Comparison of ENCODE assay signal across 12 cellular contexts in the genomic region with DNA sequence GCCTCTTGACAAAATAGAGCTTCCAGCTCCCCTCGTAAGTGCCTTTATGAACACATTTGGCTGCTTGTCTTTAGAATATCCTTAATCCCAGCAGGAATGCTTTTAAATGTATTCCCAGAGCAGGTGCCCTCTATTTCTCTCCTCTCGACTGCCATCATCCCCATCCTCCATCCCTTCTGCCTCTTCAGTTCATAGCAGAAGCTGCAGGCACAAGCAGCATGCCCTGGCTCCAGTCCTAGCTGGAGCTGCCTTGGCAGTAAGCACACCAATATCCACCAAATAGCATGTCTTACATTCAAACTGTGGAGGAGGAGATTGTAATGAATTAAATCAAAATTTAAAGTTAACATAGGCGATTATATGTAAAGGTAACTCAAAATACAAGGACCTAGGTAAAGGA.
"Had no signal": no experiment of that assay in that cellular context is flagged by ENCODE, and none has a peak within 500 bp of the region (broad histone marks: within the 10 kb centered on the region; RNA-seq: fewer than 3 reads in every experiment).

No MANE protein-coding gene starts in this region.

- ATAC-seq: activated CD8-positive, alpha-beta T cell treated with anti-CD3 and anti-CD28 coated beads for 36 hours; activated naive CD4-positive, alpha-beta T cell treated with anti-CD3 and anti-CD28 coated beads, Interleukin-2, amount 50 U/mL, for 72 hours; left lung; mucosa of descending colon; naive thymus-derived CD4-positive, alpha-beta T cell had no signal

- DNase-seq: activated CD4-positive, alpha-beta T cell treated with anti-CD3 and anti-CD28 coated beads for 4 hours; activated CD8-positive, alpha-beta T cell treated with anti-CD3 and anti-CD28 coated beads for 36 hours; activated effector memory CD4-positive, alpha-beta T cell treated with anti-CD3 and anti-CD28 coated beads, Interleukin-2, amount 50 U/mL, for 16 hours; activated T-cell treated with anti-CD3 and anti-CD28 coated beads, Interleukin-2, amount 50 U/mL, for 48 hours; colonic mucosa; left lung; mucosa of descending colon; naive thymus-derived CD4-positive, alpha-beta T cell; stimulated activated CD4-positive, alpha-beta T cell treated with anti-CD3 and anti-CD28 coated beads, Interleukin-2, amount 100 ng/mL, for 48 hours; stimulated activated naive CD4-positive, alpha-beta T cell had no signal

- H3K4me1 Mint-ChIP-seq: memory B cell had no signal

- H3K27ac Mint-ChIP-seq: activated CD8-positive, alpha-beta T cell treated with anti-CD3 and anti-CD28 coated beads for 36 hours; activated naive CD4-positive, alpha-beta T cell treated with anti-CD3 and anti-CD28 coated beads, Interleukin-2, amount 50 U/mL, for 72 hours; memory B cell had no signal

- H3K4me3 Mint-ChIP-seq: activated CD8-positive, alpha-beta T cell treated with anti-CD3 and anti-CD28 coated beads for 36 hours; memory B cell; naive thymus-derived CD4-positive, alpha-beta T cell had no signal

- H3K36me3 Mint-ChIP-seq: activated naive CD4-positive, alpha-beta T cell treated with anti-CD3 and anti-CD28 coated beads, Interleukin-2, amount 50 U/mL, for 72 hours; memory B cell; naive thymus-derived CD4-positive, alpha-beta T cell had no signal

- H3K9me3 Mint-ChIP-seq: activated CD8-positive, alpha-beta T cell treated with anti-CD3 and anti-CD28 coated beads for 36 hours; memory B cell had no signal
